ENCODE assay signal across 9 cellular contexts in the genomic region with DNA sequence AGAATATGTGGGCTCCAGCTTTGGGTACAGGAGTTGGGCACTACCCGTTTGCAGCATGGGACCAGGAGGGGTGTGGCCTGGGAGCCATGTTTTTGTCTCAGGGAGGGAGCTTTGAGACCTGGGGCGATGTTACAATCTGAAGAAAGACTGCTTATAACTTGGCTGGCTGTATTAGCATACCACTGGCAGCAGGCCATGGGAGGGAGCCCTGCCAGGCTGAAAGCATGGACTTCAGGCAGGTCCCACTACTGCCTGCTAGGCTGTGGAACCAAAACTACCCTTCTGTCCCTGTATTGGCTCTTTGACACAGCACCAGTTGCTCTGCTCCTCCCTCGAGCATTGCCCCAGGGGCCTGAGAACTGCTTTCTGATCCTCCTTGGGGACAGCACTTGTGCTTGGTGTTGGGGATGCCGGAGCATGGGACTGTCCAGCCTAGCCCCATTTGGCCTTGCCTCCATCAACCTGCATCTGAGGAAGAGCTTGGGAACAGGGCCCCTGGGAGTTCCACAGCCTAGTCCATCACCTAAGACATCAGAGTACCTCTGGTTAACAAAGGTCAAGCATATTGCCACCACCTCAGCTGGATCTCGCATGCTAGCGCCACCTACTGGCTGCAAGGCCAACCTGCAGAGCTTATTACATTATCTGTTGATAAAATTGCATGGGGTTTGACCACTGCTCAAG.
A peak's percentile ranks its signal among the peaks of the same experiment; 100 is the strongest.
DNase-seq lines count a peak whose midpoint lies in the region; ATAC-seq and TF ChIP-seq lines count a peak whose summit lies in the region.
"Had no signal": no experiment of that assay in that cellular context is flagged by ENCODE, and none has a peak within 500 bp of the region (broad histone marks: within the 10 kb centered on the region; RNA-seq: fewer than 3 reads in every experiment).

No MANE protein-coding gene starts in this region.

- H3K9me3 ChIP-seq in AG04450 (ENCODE audit: control insufficient read depth, insufficient read depth, low read length) (peaks cover 7% of the 10 kb centered on the region), esophagus squamous epithelium (peaks cover 0 to 37% (median 20%) of the 10 kb centered on the region in 3 donors)

- no peaks in the 10 kb centered on the region for H3K36me3 ChIP-seq in esophagus squamous epithelium

- 17 to 22% methylated on average over 3 to 6 of the region's 6 CpGs for WGBS in esophagus squamous epithelium, 2 donors

- CTCF ChIA-PET in AG04450 (lab: Charles Lee), result interaction anchor here (0.6 to 1.0 kb wide), 5 partner anchors 9 to 202 kb away, joined by 3 to 6 read pairs (median 3); no protein-coding TSS in a partner anchor

- DNase-seq in AG04450 (ENCODE audit: low read depth, low spot score), result no peak
- DNase-seq in UCSD-AML1 (lab: John Stamatoyannopoulos, UW; ENCODE audit: unreplicated experiment), result peak; percentile 46
- DNase-seq in esophagus squamous epithelium (lab: John Stamatoyannopoulos, UW), result no peak
- peak; percentile 81 for DNase-seq in posterior vena cava (ENCODE audit: low spot score)
- no peak for DNase-seq in occipital lobe (lab: John Stamatoyannopoulos, UW)

- no peak overlapping the region for H3K4me3 ChIP-seq in AG04450 (ENCODE audit: low read depth, low read length)
- H3K4me3 ChIP-seq in esophagus squamous epithelium, result no peak overlapping the region

- ATAC-seq in HG03439 (IDR thresholded peaks at IDR 0.05; ENCODE audit: unreplicated experiment), result peak; percentile 78
- no peak for ATAC-seq in esophagus mucosa

- POLR2A ChIA-PET in AG04450 (lab: Yijun Ruan, JAX), result interaction anchor here (0.6 kb wide), 1 partner anchor 311 kb away, joined by 3 read pairs; no protein-coding TSS in a partner anchor

- TF ChIP-seq CTCF in AG04450 (IDR thresholded peaks at IDR 0.05; ENCODE audit: low read depth, low read length), result peak; percentile 54
- peak; percentile 85 for TF ChIP-seq CTCF in GM12874 (IDR thresholded peaks at IDR 0.05; ENCODE audit: insufficient read depth, low read depth, low read length)
- TF ChIP-seq CTCF in esophagus squamous epithelium (IDR thresholded peaks at IDR 0.05), result peak in 4 of 6 experiments; percentile 21 to 63 (median 32)

- intact Hi-C loops in esophagus squamous epithelium (cut with DNase I), result no loop called here
- intact Hi-C loops in posterior vena cava (cut with DNase I), result no loop called here

- H3K27me3 ChIP-seq in AG04450 (ENCODE audit: control insufficient read depth, insufficient read depth, low read length) (no peaks in the 10 kb centered on the region), esophagus squamous epithelium (no peaks in the 10 kb centered on the region)

- H3K27ac ChIP-seq in AG04450 (ENCODE audit: low read depth, low read length) (no peak overlapping the region), esophagus squamous epithelium (peak overlapping the region in 1 of 4 donors; percentile 4)
- H3K27ac ChIP-seq: epithelial cell of prostate had no signal

- no peak for TF ChIP-seq POLR2A in esophagus squamous epithelium (IDR thresholded peaks at IDR 0.05)

- peaks cover 0 to 7% (median 0%) of the 10 kb centered on the region in 3 donors for H3K4me1 ChIP-seq in esophagus squamous epithelium

Comparison
In these comparisons a context has a peak if more than half of its experiments do, and no peak if none do; other contexts are left out.
1. DNase-seq: peak in UCSD-AML1 (single experiment) and posterior vena cava (single experiment); none in AG04450 (single experiment), esophagus squamous epithelium (single experiment) and occipital lobe (single experiment).
2. CTCF ChIP-seq: peak in every context shown above with its lines; median percentile 85 in GM12874; 54 in AG04450; 32 in esophagus squamous epithelium.